ENCODE assay signal across 1 cellular context in the genomic region with DNA sequence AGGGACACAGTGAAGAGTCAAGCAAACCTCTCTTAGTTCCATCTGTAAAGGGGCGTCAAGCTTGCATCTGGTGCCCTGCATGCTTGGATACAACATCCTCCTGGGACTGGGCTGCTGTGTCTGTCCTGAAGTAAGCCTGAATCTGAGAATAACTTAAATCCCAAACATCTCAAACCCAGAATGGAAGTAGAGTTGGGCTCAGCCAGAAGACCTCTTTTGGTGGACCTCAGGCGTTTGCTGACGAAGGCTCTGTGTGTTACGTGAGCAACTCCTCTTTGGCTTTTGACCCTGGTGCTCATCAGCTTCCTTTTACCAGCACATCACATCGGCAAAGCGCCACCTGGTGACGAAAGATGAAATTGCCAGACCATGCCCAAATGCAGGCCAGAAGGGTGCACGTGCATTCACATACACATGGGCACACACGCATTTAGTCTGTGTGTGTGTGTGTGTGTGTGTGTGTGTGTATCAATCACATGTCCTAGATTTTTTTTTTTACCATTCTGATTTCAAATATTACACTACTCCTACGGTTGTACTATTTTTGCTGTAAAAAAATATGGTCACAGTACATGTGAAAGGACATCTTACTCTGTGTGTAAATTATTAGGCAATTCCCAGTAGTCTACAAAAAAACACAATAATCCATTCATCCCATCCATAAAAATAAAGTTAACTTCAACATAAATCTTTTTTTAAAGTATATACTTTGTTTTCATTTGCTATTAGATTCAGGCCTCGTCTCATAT.
TF ChIP-seq lines count a peak whose summit lies in the region.

No MANE protein-coding gene starts in this region.

TF ChIP-seq in HepG2, 621 proteins besides CTCF, POLR2A, EP300 and RAD21 (continued from another document and continues in another):
- TF ChIP-seq, protein P1, sequence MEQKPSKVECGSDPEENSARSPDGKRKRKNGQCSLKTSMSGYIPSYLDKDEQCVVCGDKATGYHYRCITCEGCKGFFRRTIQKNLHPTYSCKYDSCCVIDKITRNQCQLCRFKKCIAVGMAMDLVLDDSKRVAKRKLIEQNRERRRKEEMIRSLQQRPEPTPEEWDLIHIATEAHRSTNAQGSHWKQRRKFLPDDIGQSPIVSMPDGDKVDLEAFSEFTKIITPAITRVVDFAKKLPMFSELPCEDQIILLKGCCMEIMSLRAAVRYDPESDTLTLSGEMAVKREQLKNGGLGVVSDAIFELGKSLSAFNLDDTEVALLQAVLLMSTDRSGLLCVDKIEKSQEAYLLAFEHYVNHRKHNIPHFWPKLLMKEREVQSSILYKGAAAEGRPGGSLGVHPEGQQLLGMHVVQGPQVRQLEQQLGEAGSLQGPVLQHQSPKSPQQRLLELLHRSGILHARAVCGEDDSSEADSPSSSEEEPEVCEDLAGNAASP (CRISPR knock-in tag; IDR thresholded peaks at IDR 0.05; ENCODE audit: borderline replicate concordance): 0 out of 2 replicates have a peak, but pooled peaks have one; percentile 63
- no peak for TF ChIP-seq TP53 (CRISPR knock-in tag; conservative IDR thresholded peaks at IDR 0.05)
- TF ChIP-seq KLF6 (CRISPR knock-in tag; IDR thresholded peaks at IDR 0.05): 0 out of 2 replicates have a peak, but pooled peaks have one; percentile 43
- no peak for TF ChIP-seq LCORL (IDR thresholded peaks at IDR 0.05)
- peak; percentile 88 for TF ChIP-seq LCORL (CRISPR knock-in tag; IDR thresholded peaks at IDR 0.05)
- peak; percentile 69; the same call in 1 of the 2 replicates for TF ChIP-seq ZNF136 (CRISPR knock-in tag; IDR thresholded peaks at IDR 0.05; ENCODE audit: low read depth)
- TF ChIP-seq ZNF614 (CRISPR knock-in tag; IDR thresholded peaks at IDR 0.05; ENCODE audit: borderline replicate concordance): peak; percentile 73; the same call in 1 of the 2 replicates
- TF ChIP-seq PAF1 (CRISPR knock-in tag; IDR thresholded peaks at IDR 0.05): no peak
- TF ChIP-seq SIX4 (CRISPR knock-in tag; IDR thresholded peaks at IDR 0.05): 0 out of 2 replicates have a peak, but pooled peaks have one; percentile 50
- TF ChIP-seq SRSF4 (IDR thresholded peaks at IDR 0.05; ENCODE audit: low read depth, low read length, poor library complexity, severe bottlenecking): no peak
- TF ChIP-seq ZNF350 (CRISPR knock-in tag; IDR thresholded peaks at IDR 0.05; ENCODE audit: borderline replicate concordance, low read depth): no peak; the same call in 1 of the 2 replicates
- no peak for TF ChIP-seq FOXA1 (IDR thresholded peaks at IDR 0.05)
- 0 out of 2 replicates have a peak, but pooled peaks have one; percentile 45 for TF ChIP-seq FOXA1 (CRISPR knock-in tag; IDR thresholded peaks at IDR 0.05)
- TF ChIP-seq AGO1 (IDR thresholded peaks at IDR 0.05; ENCODE audit: low read depth, low read length, poor library complexity, severe bottlenecking): no peak
- TF ChIP-seq DR1 (CRISPR knock-in tag; IDR thresholded peaks at IDR 0.05): no peak
- TF ChIP-seq, protein P2, sequence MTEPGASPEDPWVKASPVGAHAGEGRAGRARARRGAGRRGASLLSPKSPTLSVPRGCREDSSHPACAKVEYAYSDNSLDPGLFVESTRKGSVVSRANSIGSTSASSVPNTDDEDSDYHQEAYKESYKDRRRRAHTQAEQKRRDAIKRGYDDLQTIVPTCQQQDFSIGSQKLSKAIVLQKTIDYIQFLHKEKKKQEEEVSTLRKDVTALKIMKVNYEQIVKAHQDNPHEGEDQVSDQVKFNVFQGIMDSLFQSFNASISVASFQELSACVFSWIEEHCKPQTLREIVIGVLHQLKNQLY (CRISPR knock-in tag; IDR thresholded peaks at IDR 0.05): peak; percentile 82; the same call in 1 of the 2 replicates
- TF ChIP-seq ZBTB21 (CRISPR knock-in tag; IDR thresholded peaks at IDR 0.05): peak; percentile 65; the same call in 1 of the 2 replicates
- TF ChIP-seq, protein P3, sequence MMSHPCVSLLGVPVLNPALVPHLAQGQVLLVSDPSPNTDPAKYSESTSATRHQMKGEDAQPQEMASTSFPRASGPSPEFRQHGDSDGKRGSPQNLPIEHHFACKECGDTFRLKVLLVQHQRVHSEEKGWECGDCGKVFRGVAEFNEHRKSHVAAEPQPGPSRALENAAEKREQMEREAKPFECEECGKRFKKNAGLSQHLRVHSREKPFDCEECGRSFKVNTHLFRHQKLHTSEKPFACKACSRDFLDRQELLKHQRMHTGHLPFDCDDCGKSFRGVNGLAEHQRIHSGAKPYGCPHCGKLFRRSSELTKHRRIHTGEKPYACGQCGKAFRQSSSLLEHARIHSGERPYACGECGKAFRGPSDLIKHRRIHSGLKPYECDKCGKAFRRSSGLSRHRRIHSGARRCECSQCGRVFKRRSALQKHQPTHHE (CRISPR knock-in tag; IDR thresholded peaks at IDR 0.05; ENCODE audit: borderline replicate concordance): no peak
- TF ChIP-seq NCOA2 (CRISPR knock-in tag; IDR thresholded peaks at IDR 0.05): peak; percentile 31; the same call in 1 of the 2 replicates
- no peak for TF ChIP-seq ZNF333 (CRISPR knock-in tag; IDR thresholded peaks at IDR 0.05; ENCODE audit: borderline replicate concordance)
- TF ChIP-seq KAT7 (CRISPR knock-in tag; IDR thresholded peaks at IDR 0.05; ENCODE audit: borderline replicate concordance): no peak
- TF ChIP-seq KAT8 (CRISPR knock-in tag; IDR thresholded peaks at IDR 0.05): peak; percentile 65; the same call in 1 of the 2 replicates
- TF ChIP-seq ZNF703 (CRISPR knock-in tag; IDR thresholded peaks at IDR 0.05; ENCODE audit: borderline replicate concordance): no peak
- peak; percentile 92 for TF ChIP-seq ELF3 (CRISPR knock-in tag; IDR thresholded peaks at IDR 0.05)
- peak; percentile 71 for TF ChIP-seq SAP130 (CRISPR knock-in tag; IDR thresholded peaks at IDR 0.05; ENCODE audit: low read depth)
- peak; percentile 30; the same call in 1 of the 2 replicates for TF ChIP-seq HNF4A (CRISPR knock-in tag; IDR thresholded peaks at IDR 0.05)
- TF ChIP-seq, protein P4, sequence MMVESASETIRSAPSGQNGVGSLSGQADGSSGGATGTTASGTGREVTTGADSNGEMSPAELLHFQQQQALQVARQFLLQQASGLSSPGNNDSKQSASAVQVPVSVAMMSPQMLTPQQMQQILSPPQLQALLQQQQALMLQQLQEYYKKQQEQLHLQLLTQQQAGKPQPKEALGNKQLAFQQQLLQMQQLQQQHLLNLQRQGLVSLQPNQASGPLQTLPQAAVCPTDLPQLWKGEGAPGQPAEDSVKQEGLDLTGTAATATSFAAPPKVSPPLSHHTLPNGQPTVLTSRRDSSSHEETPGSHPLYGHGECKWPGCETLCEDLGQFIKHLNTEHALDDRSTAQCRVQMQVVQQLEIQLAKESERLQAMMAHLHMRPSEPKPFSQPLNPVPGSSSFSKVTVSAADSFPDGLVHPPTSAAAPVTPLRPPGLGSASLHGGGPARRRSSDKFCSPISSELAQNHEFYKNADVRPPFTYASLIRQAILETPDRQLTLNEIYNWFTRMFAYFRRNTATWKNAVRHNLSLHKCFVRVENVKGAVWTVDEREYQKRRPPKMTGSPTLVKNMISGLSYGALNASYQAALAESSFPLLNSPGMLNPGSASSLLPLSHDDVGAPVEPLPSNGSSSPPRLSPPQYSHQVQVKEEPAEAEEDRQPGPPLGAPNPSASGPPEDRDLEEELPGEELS (CRISPR knock-in tag; IDR thresholded peaks at IDR 0.05): 0 out of 2 replicates have a peak, but pooled peaks have one; percentile 14
- TF ChIP-seq GATAD1 (CRISPR knock-in tag; IDR thresholded peaks at IDR 0.05): peak; percentile 64
- TF ChIP-seq NR2F1 (CRISPR knock-in tag; IDR thresholded peaks at IDR 0.05): peak; percentile 82 to 91
- peak; percentile 72; the same call in 1 of the 2 replicates for TF ChIP-seq MYC (CRISPR knock-in tag; IDR thresholded peaks at IDR 0.05; ENCODE audit: borderline replicate concordance)
- TF ChIP-seq, protein P5, sequence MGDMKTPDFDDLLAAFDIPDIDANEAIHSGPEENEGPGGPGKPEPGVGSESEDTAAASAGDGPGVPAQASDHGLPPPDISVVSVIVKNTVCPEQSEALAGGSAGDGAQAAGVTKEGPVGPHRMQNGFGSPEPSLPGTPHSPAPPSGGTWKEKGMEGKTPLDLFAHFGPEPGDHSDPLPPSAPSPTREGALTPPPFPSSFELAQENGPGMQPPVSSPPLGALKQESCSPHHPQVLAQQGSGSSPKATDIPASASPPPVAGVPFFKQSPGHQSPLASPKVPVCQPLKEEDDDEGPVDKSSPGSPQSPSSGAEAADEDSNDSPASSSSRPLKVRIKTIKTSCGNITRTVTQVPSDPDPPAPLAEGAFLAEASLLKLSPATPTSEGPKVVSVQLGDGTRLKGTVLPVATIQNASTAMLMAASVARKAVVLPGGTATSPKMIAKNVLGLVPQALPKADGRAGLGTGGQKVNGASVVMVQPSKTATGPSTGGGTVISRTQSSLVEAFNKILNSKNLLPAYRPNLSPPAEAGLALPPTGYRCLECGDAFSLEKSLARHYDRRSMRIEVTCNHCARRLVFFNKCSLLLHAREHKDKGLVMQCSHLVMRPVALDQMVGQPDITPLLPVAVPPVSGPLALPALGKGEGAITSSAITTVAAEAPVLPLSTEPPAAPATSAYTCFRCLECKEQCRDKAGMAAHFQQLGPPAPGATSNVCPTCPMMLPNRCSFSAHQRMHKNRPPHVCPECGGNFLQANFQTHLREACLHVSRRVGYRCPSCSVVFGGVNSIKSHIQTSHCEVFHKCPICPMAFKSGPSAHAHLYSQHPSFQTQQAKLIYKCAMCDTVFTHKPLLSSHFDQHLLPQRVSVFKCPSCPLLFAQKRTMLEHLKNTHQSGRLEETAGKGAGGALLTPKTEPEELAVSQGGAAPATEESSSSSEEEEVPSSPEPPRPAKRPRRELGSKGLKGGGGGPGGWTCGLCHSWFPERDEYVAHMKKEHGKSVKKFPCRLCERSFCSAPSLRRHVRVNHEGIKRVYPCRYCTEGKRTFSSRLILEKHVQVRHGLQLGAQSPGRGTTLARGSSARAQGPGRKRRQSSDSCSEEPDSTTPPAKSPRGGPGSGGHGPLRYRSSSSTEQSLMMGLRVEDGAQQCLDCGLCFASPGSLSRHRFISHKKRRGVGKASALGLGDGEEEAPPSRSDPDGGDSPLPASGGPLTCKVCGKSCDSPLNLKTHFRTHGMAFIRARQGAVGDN (CRISPR knock-in tag; IDR thresholded peaks at IDR 0.05): peak; percentile 34; the same call in 1 of the 2 replicates
- peak; percentile 55; the same call in 1 of the 2 replicates for TF ChIP-seq FOXA3 (CRISPR knock-in tag; IDR thresholded peaks at IDR 0.05)
- TF ChIP-seq, protein P6, sequence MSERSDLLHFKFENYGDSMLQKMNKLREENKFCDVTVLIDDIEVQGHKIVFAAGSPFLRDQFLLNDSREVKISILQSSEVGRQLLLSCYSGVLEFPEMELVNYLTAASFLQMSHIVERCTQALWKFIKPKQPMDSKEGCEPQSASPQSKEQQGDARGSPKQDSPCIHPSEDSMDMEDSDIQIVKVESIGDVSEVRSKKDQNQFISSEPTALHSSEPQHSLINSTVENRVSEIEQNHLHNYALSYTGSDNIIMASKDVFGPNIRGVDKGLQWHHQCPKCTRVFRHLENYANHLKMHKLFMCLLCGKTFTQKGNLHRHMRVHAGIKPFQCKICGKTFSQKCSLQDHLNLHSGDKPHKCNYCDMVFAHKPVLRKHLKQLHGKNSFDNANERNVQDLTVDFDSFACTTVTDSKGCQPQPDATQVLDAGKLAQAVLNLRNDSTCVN (CRISPR knock-in tag; IDR thresholded peaks at IDR 0.05; ENCODE audit: borderline replicate concordance): 0 out of 2 replicates have a peak, but pooled peaks have one; percentile 72
- TF ChIP-seq TOE1 (CRISPR knock-in tag; IDR thresholded peaks at IDR 0.05): no peak
- no peak for TF ChIP-seq ATF6 (CRISPR knock-in tag; conservative IDR thresholded peaks at IDR 0.05)
- TF ChIP-seq, protein P7, sequence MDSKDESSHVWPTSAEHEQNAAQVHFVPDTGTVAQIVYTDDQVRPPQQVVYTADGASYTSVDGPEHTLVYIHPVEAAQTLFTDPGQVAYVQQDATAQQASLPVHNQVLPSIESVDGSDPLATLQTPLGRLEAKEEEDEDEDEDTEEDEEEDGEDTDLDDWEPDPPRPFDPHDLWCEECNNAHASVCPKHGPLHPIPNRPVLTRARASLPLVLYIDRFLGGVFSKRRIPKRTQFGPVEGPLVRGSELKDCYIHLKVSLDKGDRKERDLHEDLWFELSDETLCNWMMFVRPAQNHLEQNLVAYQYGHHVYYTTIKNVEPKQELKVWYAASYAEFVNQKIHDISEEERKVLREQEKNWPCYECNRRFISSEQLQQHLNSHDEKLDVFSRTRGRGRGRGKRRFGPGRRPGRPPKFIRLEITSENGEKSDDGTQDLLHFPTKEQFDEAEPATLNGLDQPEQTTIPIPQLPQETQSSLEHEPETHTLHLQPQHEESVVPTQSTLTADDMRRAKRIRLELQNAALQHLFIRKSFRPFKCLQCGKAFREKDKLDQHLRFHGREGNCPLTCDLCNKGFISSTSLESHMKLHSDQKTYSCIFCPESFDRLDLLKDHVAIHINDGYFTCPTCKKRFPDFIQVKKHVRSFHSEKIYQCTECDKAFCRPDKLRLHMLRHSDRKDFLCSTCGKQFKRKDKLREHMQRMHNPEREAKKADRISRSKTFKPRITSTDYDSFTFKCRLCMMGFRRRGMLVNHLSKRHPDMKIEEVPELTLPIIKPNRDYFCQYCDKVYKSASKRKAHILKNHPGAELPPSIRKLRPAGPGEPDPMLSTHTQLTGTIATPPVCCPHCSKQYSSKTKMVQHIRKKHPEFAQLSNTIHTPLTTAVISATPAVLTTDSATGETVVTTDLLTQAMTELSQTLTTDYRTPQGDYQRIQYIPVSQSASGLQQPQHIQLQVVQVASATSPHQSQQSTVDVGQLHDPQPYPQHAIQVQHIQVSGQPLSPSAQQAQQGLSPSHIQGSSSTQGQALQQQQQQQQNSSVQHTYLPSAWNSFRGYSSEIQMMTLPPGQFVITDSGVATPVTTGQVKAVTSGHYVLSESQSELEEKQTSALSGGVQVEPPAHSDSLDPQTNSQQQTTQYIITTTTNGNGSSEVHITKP (CRISPR knock-in tag; IDR thresholded peaks at IDR 0.05; ENCODE audit: low read depth): 0 out of 2 replicates have a peak, but pooled peaks have one; percentile 56
- TF ChIP-seq RXRB (CRISPR knock-in tag; IDR thresholded peaks at IDR 0.05; ENCODE audit: borderline replicate concordance): peak; percentile 80
- TF ChIP-seq ZNF256 (CRISPR knock-in tag; conservative IDR thresholded peaks at IDR 0.05): 0 out of 2 replicates have a peak, but pooled peaks have one; percentile 37
- no peak for TF ChIP-seq DDIT3 (CRISPR knock-in tag; IDR thresholded peaks at IDR 0.05)
- peak; percentile 92 for TF ChIP-seq STAG1 (CRISPR knock-in tag; IDR thresholded peaks at IDR 0.05)
- TF ChIP-seq SOX5 (CRISPR knock-in tag; IDR thresholded peaks at IDR 0.05; ENCODE audit: borderline replicate concordance): peak; percentile 55; the same call in 1 of the 2 replicates
- TF ChIP-seq PHF21A (CRISPR knock-in tag; IDR thresholded peaks at IDR 0.05): peak; percentile 30; the same call in 1 of the 2 replicates
